ENCODE assay signal across 1 cellular context in the genomic region with DNA sequence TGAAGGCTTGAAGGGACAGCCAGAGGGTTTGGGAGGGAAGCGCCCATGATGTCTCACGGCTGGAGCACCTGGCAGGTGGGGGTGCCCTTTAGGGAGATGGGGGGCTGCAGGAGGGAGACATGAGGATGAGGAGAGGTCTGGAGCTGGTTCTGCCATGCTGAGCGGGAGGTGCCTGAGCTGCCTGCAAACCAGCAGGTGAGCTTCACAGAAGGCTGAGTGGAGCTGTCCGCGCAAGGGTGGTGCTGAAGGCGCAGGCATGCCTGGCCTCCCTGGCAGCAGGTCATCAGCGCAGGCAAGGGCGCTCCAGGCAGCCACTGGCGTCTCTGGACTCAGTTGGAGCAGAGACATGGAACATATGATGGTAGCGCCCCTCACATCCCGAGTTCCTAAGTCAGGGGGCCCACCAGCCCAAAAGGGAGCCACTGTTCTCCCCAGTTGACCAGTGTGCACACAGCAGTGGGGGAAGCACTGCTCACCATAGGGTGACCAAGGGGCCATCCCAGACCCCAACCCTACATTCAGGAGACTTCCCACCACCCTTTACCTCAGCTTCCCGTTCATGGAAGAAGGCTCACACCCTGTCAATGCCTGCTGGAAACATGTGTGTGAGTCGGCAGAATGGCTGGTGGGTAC.
A peak's percentile ranks its signal among the peaks of the same experiment; 100 is the strongest.
TF ChIP-seq lines count a peak whose summit lies in the region.

No MANE protein-coding gene starts in this region.

TF ChIP-seq in A549, 52 proteins besides CTCF, POLR2A, EP300 and RAD21 (continued from another document):
- TF ChIP-seq EHMT2 (IDR thresholded peaks at IDR 0.05; ENCODE audit: low read depth), result peak; percentile 77
- no peak for TF ChIP-seq HOXA7 (CRISPR knock-in tag; IDR thresholded peaks at IDR 0.05)
TF ChIP-seq in A549: peak in this region for 2.
